ENCODE assay signal across 27 cellular contexts in genomic region chr17:75837899-75838298, GRCh38. TPM values are rescaled to one million over a fixed set of nuclear protein-coding genes. Genes with fewer than 3 reads are reported as not detected.
A peak's percentile ranks its signal among the peaks of the same experiment; 100 is the strongest.
DNase-seq lines count a peak whose midpoint lies in the region; ATAC-seq and TF ChIP-seq lines count a peak whose summit lies in the region.
"Had no signal": no experiment of that assay in that cellular context is flagged by ENCODE, and none has a peak within 500 bp of the region (broad histone marks: within the 10 kb centered on the region; RNA-seq: fewer than 3 reads in every experiment).

No MANE protein-coding gene starts in this region.

- H3K36me3 ChIP-seq in endodermal cell (ENCODE audit: control insufficient read depth, insufficient read depth, low read length) (no peaks in the 10 kb centered on the region), breast epithelium (no peaks in the 10 kb centered on the region)

- H3K27ac ChIP-seq in endodermal cell (ENCODE audit: low read depth, low read length) (no peak overlapping the region), breast epithelium (no peak overlapping the region)
- H3K27ac ChIP-seq: esophagus muscularis mucosa, foreskin keratinocyte, heart left ventricle, thoracic aorta had no signal

- whole genome bisulfite sequencing in endodermal cell (ENCODE audit: insufficient coverage in 1 of 2, insufficient read length in 1 of 2), 2 experiments: 95 to 96% methylated on average over 4 to 7 of the region's 7 CpGs

- ATAC-seq in activated CD8-positive, alpha-beta T cell treated with anti-CD3 and anti-CD28 coated beads for 36 hours: no peak
- no peak for ATAC-seq in stimulated activated effector memory CD8-positive, alpha-beta T cell treated with anti-CD3 and anti-CD28 coated beads, Interleukin-12 subunit alpha, Interleukin-12 subunit beta, amount 100 ng/mL, for 72 hours
- ATAC-seq in esophagus mucosa (no peak), HG02763 (IDR thresholded peaks at IDR 0.05; ENCODE audit: unreplicated experiment) (no peak)
- ATAC-seq: foreskin keratinocyte had no signal

- no peak overlapping the region for H3K9ac ChIP-seq in endodermal cell (ENCODE audit: extremely low read depth, low read length, poor library complexity, severe bottlenecking)

- H3K9me3 ChIP-seq in endodermal cell (ENCODE audit: control insufficient read depth, low read length): no peaks in the 10 kb centered on the region
- H3K9me3 ChIP-seq in breast epithelium: no peaks in the 10 kb centered on the region
- H3K9me3 ChIP-seq: esophagus muscularis mucosa, heart left ventricle, thoracic aorta had no signal

- H3K27ac Mint-ChIP-seq in activated T-cell treated with anti-CD3 and anti-CD28 coated beads, Interleukin-2, amount 50 U/mL, for 24 hours: peak overlapping the region; percentile 52
- H3K27ac Mint-ChIP-seq in activated CD8-positive, alpha-beta T cell treated with anti-CD3 and anti-CD28 coated beads for 36 hours: peak overlapping the region; percentile 42
- H3K27ac Mint-ChIP-seq in endodermal cell: peak overlapping the region; percentile 21
- peak overlapping the region; percentile 34 for H3K27ac Mint-ChIP-seq in stimulated activated effector memory CD8-positive, alpha-beta T cell treated with anti-CD3 and anti-CD28 coated beads, Interleukin-12 subunit alpha, Interleukin-12 subunit beta, amount 100 ng/mL, for 72 hours
- H3K27ac Mint-ChIP-seq: activated CD4-positive, alpha-beta memory T cell treated with anti-CD3 and anti-CD28 coated beads for 36 hours; T-helper 1 cell treated with Interleukin-12 subunit alpha and Interleukin-12 subunit beta and Interleukin-4 antibody, amounts not matched to agents 30 μg/mL and 1 μg/mL, for 36 hours had no signal

- no peaks in the 10 kb centered on the region for H3K4me1 ChIP-seq in endodermal cell (ENCODE audit: control insufficient read depth, insufficient read depth, low read length)
- no peaks in the 10 kb centered on the region for H3K4me1 ChIP-seq in breast epithelium
- H3K4me1 ChIP-seq: foreskin keratinocyte had no signal

- no peak overlapping the region for H3K4me3 ChIP-seq in endodermal cell (ENCODE audit: low read length)
- no peak overlapping the region for H3K4me3 ChIP-seq in breast epithelium
- H3K4me3 ChIP-seq: esophagus muscularis mucosa, heart left ventricle, thoracic aorta had no signal

- H3K27me3 Mint-ChIP-seq in activated T-cell treated with anti-CD3 and anti-CD28 coated beads, Interleukin-2, amount 50 U/mL, for 24 hours: no peaks in the 10 kb centered on the region
- H3K27me3 Mint-ChIP-seq in activated CD8-positive, alpha-beta T cell treated with anti-CD3 and anti-CD28 coated beads for 36 hours: no peaks in the 10 kb centered on the region
- H3K27me3 Mint-ChIP-seq in endodermal cell (ENCODE audit: insufficient read depth): no peaks in the 10 kb centered on the region
- H3K27me3 Mint-ChIP-seq: activated CD4-positive, alpha-beta memory T cell treated with anti-CD3 and anti-CD28 coated beads for 36 hours had no signal

- TF ChIP-seq CTCF in activated CD8-positive, alpha-beta T cell treated with anti-CD3 and anti-CD28 coated beads for 36 hours (IDR thresholded peaks at IDR 0.05): no peak
- TF ChIP-seq CTCF in endodermal cell (conservative IDR thresholded peaks at IDR 0.05) (no peak), breast epithelium (IDR thresholded peaks at IDR 0.05) (no peak)

- no peak for TF ChIP-seq POLR2A in breast epithelium (IDR thresholded peaks at IDR 0.05)

- CTCF ChIA-PET in activated CD8-positive, alpha-beta T cell treated with anti-CD3 and anti-CD28 coated beads for 36 hours (lab: Charles Lee): interaction anchor here (1.3 to 13.1 kb wide), 2 partner anchors 9 to 10 kb away, joined by 4 to 105 read pairs; partner anchors contain the start of gene UNC13D

- POLR2A ChIA-PET in activated CD8-positive, alpha-beta T cell treated with anti-CD3 and anti-CD28 coated beads for 36 hours (lab: Charles Lee): interaction anchor here (1.0 kb wide), 1 partner anchor 62 kb away, joined by 4 read pairs; no protein-coding TSS in a partner anchor

- no peak for DNase-seq in activated T-cell treated with anti-CD3 and anti-CD28 coated beads, Interleukin-2, amount 50 U/mL, for 24 hours
- DNase-seq in activated T-cell treated with anti-CD3 and anti-CD28 coated beads for 4 hours (no peak), endodermal cell (no peak), breast epithelium (ENCODE audit: low spot score in 2 of 2) (no peak)
- no peak for DNase-seq in activated CD8-positive, alpha-beta T cell treated with anti-CD3 and anti-CD28 coated beads for 36 hours
- DNase-seq in stimulated activated effector memory CD8-positive, alpha-beta T cell treated with anti-CD3 and anti-CD28 coated beads, Interleukin-12 subunit alpha, Interleukin-12 subunit beta, amount 100 ng/mL, for 72 hours (ENCODE audit: low spot score in 2 of 2): no peak
- DNase-seq: activated CD4-positive, alpha-beta memory T cell treated with anti-CD3 and anti-CD28 coated beads for 36 hours; activated naive CD4-positive, alpha-beta T cell; amniotic stem cell; effector memory CD4-positive, alpha-beta T cell; foreskin keratinocyte; H7; kidney glomerular epithelial cell; mammary epithelial cell; NCI-H1105 treated with DMSO at 0.1 percent for 48 hours; NCI-H2029 treated with DMSO at 0.1 percent for 48 hours; NCI-H2227 treated with DMSO at 0.1 percent for 48 hours; NCI-H748 treated with DMSO at 0.1 percent for 48 hours; stimulated activated CD4-positive, alpha-beta T cell treated with anti-CD3 and anti-CD28 coated beads, Interleukin-15, amount 100 ng/mL, for 24 hours; stimulated activated naive CD4-positive, alpha-beta T cell treated with Interleukin-2 at 50 U/mL for 16 hours had no signal

- no peaks in the 10 kb centered on the region for H3K27me3 ChIP-seq in endodermal cell (ENCODE audit: control insufficient read depth, insufficient read depth, low read length, poor library complexity, severe bottlenecking)
- H3K27me3 ChIP-seq in breast epithelium: no peaks in the 10 kb centered on the region
- H3K27me3 ChIP-seq: esophagus muscularis mucosa, foreskin keratinocyte, heart left ventricle had no signal

- intact Hi-C loops in activated CD8-positive, alpha-beta T cell treated with anti-CD3 and anti-CD28 coated beads for 36 hours (cut with micrococcal nuclease): no loop called here
- intact Hi-C loops in breast epithelium (cut with DNase I; ENCODE audit: low total_unique reads): loop anchor here (1.0 kb wide), 1 partner anchor 17 kb away; no protein-coding TSS in a partner anchor

- H3K9me3 Mint-ChIP-seq in activated T-cell treated with anti-CD3 and anti-CD28 coated beads, Interleukin-2, amount 50 U/mL, for 24 hours: no peaks in the 10 kb centered on the region
- no peaks in the 10 kb centered on the region for H3K9me3 Mint-ChIP-seq in activated CD8-positive, alpha-beta T cell treated with anti-CD3 and anti-CD28 coated beads for 36 hours
- H3K9me3 Mint-ChIP-seq in endodermal cell: no peaks in the 10 kb centered on the region
- no peaks in the 10 kb centered on the region for H3K9me3 Mint-ChIP-seq in stimulated activated effector memory CD8-positive, alpha-beta T cell treated with anti-CD3 and anti-CD28 coated beads, Interleukin-12 subunit alpha, Interleukin-12 subunit beta, amount 100 ng/mL, for 72 hours
- H3K9me3 Mint-ChIP-seq: activated CD4-positive, alpha-beta memory T cell treated with anti-CD3 and anti-CD28 coated beads for 36 hours; T-helper 1 cell treated with Interleukin-12 subunit alpha and Interleukin-12 subunit beta and Interleukin-4 antibody, amounts not matched to agents 30 μg/mL and 1 μg/mL, for 36 hours had no signal

- no peak overlapping the region for H3K4me3 Mint-ChIP-seq in activated T-cell treated with anti-CD3 and anti-CD28 coated beads, Interleukin-2, amount 50 U/mL, for 24 hours
- H3K4me3 Mint-ChIP-seq in activated CD8-positive, alpha-beta T cell treated with anti-CD3 and anti-CD28 coated beads for 36 hours: no peak overlapping the region
- no peak overlapping the region for H3K4me3 Mint-ChIP-seq in endodermal cell
- no peak overlapping the region for H3K4me3 Mint-ChIP-seq in stimulated activated effector memory CD8-positive, alpha-beta T cell treated with anti-CD3 and anti-CD28 coated beads, Interleukin-12 subunit alpha, Interleukin-12 subunit beta, amount 100 ng/mL, for 72 hours
- H3K4me3 Mint-ChIP-seq: activated CD4-positive, alpha-beta memory T cell treated with anti-CD3 and anti-CD28 coated beads for 36 hours; T-helper 1 cell treated with Interleukin-12 subunit alpha and Interleukin-12 subunit beta and Interleukin-4 antibody, amounts not matched to agents 30 μg/mL and 1 μg/mL, for 36 hours had no signal

- peaks cover 90% of the 10 kb centered on the region for H3K36me3 Mint-ChIP-seq in activated T-cell treated with anti-CD3 and anti-CD28 coated beads, Interleukin-2, amount 50 U/mL, for 24 hours (ENCODE audit: low read depth)
- H3K36me3 Mint-ChIP-seq in activated CD8-positive, alpha-beta T cell treated with anti-CD3 and anti-CD28 coated beads for 36 hours (ENCODE audit: low read depth): peaks cover 38% of the 10 kb centered on the region
- H3K36me3 Mint-ChIP-seq in endodermal cell (ENCODE audit: low read depth): no peaks in the 10 kb centered on the region
- H3K36me3 Mint-ChIP-seq in stimulated activated effector memory CD8-positive, alpha-beta T cell treated with anti-CD3 and anti-CD28 coated beads, Interleukin-12 subunit alpha, Interleukin-12 subunit beta, amount 100 ng/mL, for 72 hours: peaks cover 92% of the 10 kb centered on the region

- peaks cover 33% of the 10 kb centered on the region for H3K4me1 Mint-ChIP-seq in activated T-cell treated with anti-CD3 and anti-CD28 coated beads, Interleukin-2, amount 50 U/mL, for 24 hours (ENCODE audit: low read depth)
- H3K4me1 Mint-ChIP-seq in activated CD8-positive, alpha-beta T cell treated with anti-CD3 and anti-CD28 coated beads for 36 hours (ENCODE audit: low read depth): peaks cover 34% of the 10 kb centered on the region
- H3K4me1 Mint-ChIP-seq in endodermal cell: peaks cover 4% of the 10 kb centered on the region
- peaks cover 28% of the 10 kb centered on the region for H3K4me1 Mint-ChIP-seq in stimulated activated effector memory CD8-positive, alpha-beta T cell treated with anti-CD3 and anti-CD28 coated beads, Interleukin-12 subunit alpha, Interleukin-12 subunit beta, amount 100 ng/mL, for 72 hours

RNA-seq across cellular contexts. Expression of gene UNC13D, which starts 6.3 kb away (rescaled TPM):
- 100 to 1,000 TPM; 136 to 144 TPM for total RNA-seq in activated CD8-positive, alpha-beta T cell treated with anti-CD3 and anti-CD28 coated beads for 36 hours
- total RNA-seq in endodermal cell (1 to 10 TPM; 6.3 to 6.4 TPM), esophagus mucosa (26.0 TPM), breast epithelium (10 to 100 TPM in 1 of 3 donors, 1 to 10 TPM in 2; 5.6 to 15.5 (median 8.5) TPM)
- polyA plus RNA-seq in endodermal cell (2013, experiment 1 of 2): 1.1 TPM
- polyA plus RNA-seq in endodermal cell (2013, experiment 2 of 2): 2.6 TPM
- total RNA-seq: RPMI7951 had no signal

RNA-seq across cellular contexts. Expression of gene WBP2, which starts 17.2 kb away (rescaled TPM):
- total RNA-seq in activated CD8-positive, alpha-beta T cell treated with anti-CD3 and anti-CD28 coated beads for 36 hours: 10 to 100 TPM; 54.4 to 58.5 TPM
- total RNA-seq in endodermal cell (10 to 100 TPM; 74.3 to 82.7 TPM), esophagus mucosa (57.5 TPM), breast epithelium (10 to 100 TPM; 44.9 to 63.2 (median 62.9) TPM)
- polyA plus RNA-seq in endodermal cell (2013, experiment 1 of 2): 89.2 TPM
- polyA plus RNA-seq in endodermal cell (2013, experiment 2 of 2): 87.4 TPM

RNA-seq across cellular contexts. Expression of gene TRIM47, which starts 40.5 kb away (rescaled TPM):
- 10 to 100 TPM; 16.6 to 16.8 TPM for total RNA-seq in activated CD8-positive, alpha-beta T cell treated with anti-CD3 and anti-CD28 coated beads for 36 hours
- 1 to 10 TPM; 1.6 to 2.7 TPM for total RNA-seq in endodermal cell
- polyA plus RNA-seq in endodermal cell (2013, experiment 1 of 2): 1.4 TPM
- 0.62 TPM for polyA plus RNA-seq in endodermal cell (2013, experiment 2 of 2)
- total RNA-seq in esophagus mucosa: 23.4 TPM
- total RNA-seq in breast epithelium: 10 to 100 TPM; 15.4 to 26.1 (median 23.3) TPM

RNA-seq across cellular contexts. Expression of gene UNK, which starts 53.3 kb away (rescaled TPM):
- total RNA-seq in activated CD8-positive, alpha-beta T cell treated with anti-CD3 and anti-CD28 coated beads for 36 hours: 10 to 100 TPM; 26.4 to 26.6 TPM
- total RNA-seq in endodermal cell: 10 to 100 TPM; 38.0 to 39.0 TPM
- 40.1 TPM for polyA plus RNA-seq in endodermal cell (2013, experiment 1 of 2)
- 37.5 TPM for polyA plus RNA-seq in endodermal cell (2013, experiment 2 of 2)
- total RNA-seq in esophagus mucosa: 17.3 TPM
- total RNA-seq in breast epithelium: 10 to 100 TPM; 18.7 to 43.3 (median 28.5) TPM

RNA-seq across cellular contexts. Expression of gene TRIM65, which starts 58.9 kb away (rescaled TPM):
- total RNA-seq in activated CD8-positive, alpha-beta T cell treated with anti-CD3 and anti-CD28 coated beads for 36 hours: 10 to 100 TPM; 37.1 to 42.2 TPM
- 10 to 100 TPM; 27.4 to 35.3 TPM for total RNA-seq in endodermal cell
- polyA plus RNA-seq in endodermal cell (2013, experiment 1 of 2): 21.3 TPM
- 20.3 TPM for polyA plus RNA-seq in endodermal cell (2013, experiment 2 of 2)
- 10.6 TPM for total RNA-seq in esophagus mucosa
- 10 to 100 TPM; 16.7 to 28.8 (median 23.3) TPM for total RNA-seq in breast epithelium
